ENCODE assay signal across 14 cellular contexts in the genomic region with DNA sequence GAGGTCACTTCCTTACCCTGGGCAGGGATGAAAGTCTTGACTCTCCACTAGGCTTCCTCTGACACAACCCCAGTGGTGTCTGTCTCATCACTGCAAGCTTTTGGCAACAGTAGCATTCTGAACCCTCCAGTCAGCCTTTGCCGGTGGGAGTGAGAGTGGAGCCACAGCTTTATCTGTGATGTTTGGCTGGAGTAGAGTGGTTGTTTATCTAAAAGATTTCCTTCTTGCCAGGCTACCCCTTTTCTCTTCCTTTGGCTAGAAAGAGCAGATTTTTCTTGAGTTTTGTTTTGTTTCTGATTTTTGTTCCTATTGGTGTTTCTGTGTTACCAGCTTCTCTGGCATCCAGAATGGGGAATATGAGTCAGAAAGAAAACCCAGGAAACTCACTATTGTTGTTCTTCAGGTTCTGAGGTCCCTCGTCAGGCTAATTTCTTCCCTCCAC.
DNase-seq lines count a peak whose midpoint lies in the region; ATAC-seq and TF ChIP-seq lines count a peak whose summit lies in the region.
"Had no signal": no experiment of that assay in that cellular context is flagged by ENCODE, and none has a peak within 500 bp of the region (broad histone marks: within the 10 kb centered on the region; RNA-seq: fewer than 3 reads in every experiment).

No MANE protein-coding gene starts in this region.

- H3F3A ChIP-seq in PC-3 (ENCODE audit: low read length, unreplicated experiment) = no peaks in the 10 kb centered on the region

- H3K4me2 ChIP-seq in PC-3 (ENCODE audit: low read length) = peak overlapping the region; percentile 71

- POLR2A ChIA-PET in PC-3 (lab: Charles Lee; ENCODE audit: unreplicated experiment) = no interaction called here

- TF ChIP-seq CTCF in PC-3 (conservative IDR thresholded peaks at IDR 0.05; ENCODE audit: low read depth, low read length) = no peak
- TF ChIP-seq CTCF in choroid plexus epithelial cell (conservative IDR thresholded peaks at IDR 0.05; ENCODE audit: low read depth, low read length) = peak; percentile 15

- ATAC-seq in PC-3 (peak; percentile 57), GM19463 (IDR thresholded peaks at IDR 0.05; ENCODE audit: unreplicated experiment) (no peak)
- ATAC-seq: WTC11 had no signal

- peak overlapping the region; percentile 64 for H3K27ac ChIP-seq in PC-3 (ENCODE audit: low read length)
- H3K27ac ChIP-seq: ovary had no signal

- no peaks in the 10 kb centered on the region for H3K9me2 ChIP-seq in PC-3 (replicated peaks; ENCODE audit: low read length)

- no peaks in the 10 kb centered on the region for H3K79me2 ChIP-seq in PC-3 (ENCODE audit: low read length)

- H3K27me3 ChIP-seq in PC-3 (ENCODE audit: low read length) = no peaks in the 10 kb centered on the region
- H3K27me3 ChIP-seq: ovary had no signal

- peak overlapping the region; percentile 43; the same call in 1 of the 2 replicates for H3K4me3 ChIP-seq in PC-3 (ENCODE audit: low read length)
- H3K4me3 ChIP-seq in choroid plexus epithelial cell (ENCODE audit: low read depth, low read length) = no peak overlapping the region
- H3K4me3 ChIP-seq: ovary had no signal

- DNase-seq in AG20443 (ENCODE audit: low spot score) (peak; percentile 65), PC-3 (peak; percentile 76), choroid plexus epithelial cell (ENCODE audit: low read depth) (peak; percentile 68), lung microvascular endothelial cell (ENCODE audit: low read depth in 2 of 2) (peak; percentile 34 to 55), cortex of kidney (lab: John Stamatoyannopoulos, UW) (no peak)
- DNase-seq in activated CD4-positive, alpha-beta T cell treated with anti-CD3 and anti-CD28 coated beads, Interleukin-2, amount 50 U/mL, for 48 hours = no peak
- DNase-seq in activated CD4-positive, alpha-beta T cell treated with anti-CD3 and anti-CD28 coated beads, Interleukin-2, amount 50 U/mL, for 4 hours = no peak
- DNase-seq: activated T-cell treated with anti-CD3 and anti-CD28 coated beads, Interleukin-2, amount 50 U/mL, for 48 hours; NCI-H1436 treated with DMSO at 0.1 percent for 48 hours; NCI-H774; ovary; SIG-M5 had no signal

- H3K36me3 ChIP-seq in PC-3 (ENCODE audit: low read depth, low read length) = no peaks in the 10 kb centered on the region
- H3K36me3 ChIP-seq: ovary had no signal

- peaks cover 22% of the 10 kb centered on the region for H3K4me1 ChIP-seq in PC-3 (ENCODE audit: insufficient read depth, low read length)

- peak overlapping the region; percentile 54; the same call in 1 of the 2 replicates for H2AFZ ChIP-seq in PC-3 (ENCODE audit: low read length)

- no TSS peak for BruUV-seq in PC-3 (replicated peaks; lab: Mats Ljungman, UMichigan)

- H3K9ac ChIP-seq in PC-3 (ENCODE audit: low read length) = no peak overlapping the region

- no peaks in the 10 kb centered on the region for H3K9me3 ChIP-seq in PC-3 (ENCODE audit: low read length)
- H3K9me3 ChIP-seq: ovary had no signal

- CTCF ChIA-PET in PC-3 (lab: Charles Lee) = no interaction called here

- no peaks in the 10 kb centered on the region for H4K20me1 ChIP-seq in PC-3 (ENCODE audit: low read length)

- intact Hi-C loops in PC-3 (cut with micrococcal nuclease) = no loop called here

Comparison
In these comparisons a context has a peak if more than half of its experiments do, and no peak if none do; other contexts are left out.
1. DNase-seq: peak in AG20443 (single experiment), PC-3 (single experiment), choroid plexus epithelial cell (single experiment) and lung microvascular endothelial cell (2 of 2); none in cortex of kidney (single experiment), activated CD4-positive, alpha-beta T cell treated with anti-CD3 and anti-CD28 coated beads, Interleukin-2, amount 50 U/mL, for 48 hours (0 of 2) and activated CD4-positive, alpha-beta T cell treated with anti-CD3 and anti-CD28 coated beads, Interleukin-2, amount 50 U/mL, for 4 hours (0 of 2).